9 cellular contexts compared by ENCODE assay signal in the genomic region with DNA sequence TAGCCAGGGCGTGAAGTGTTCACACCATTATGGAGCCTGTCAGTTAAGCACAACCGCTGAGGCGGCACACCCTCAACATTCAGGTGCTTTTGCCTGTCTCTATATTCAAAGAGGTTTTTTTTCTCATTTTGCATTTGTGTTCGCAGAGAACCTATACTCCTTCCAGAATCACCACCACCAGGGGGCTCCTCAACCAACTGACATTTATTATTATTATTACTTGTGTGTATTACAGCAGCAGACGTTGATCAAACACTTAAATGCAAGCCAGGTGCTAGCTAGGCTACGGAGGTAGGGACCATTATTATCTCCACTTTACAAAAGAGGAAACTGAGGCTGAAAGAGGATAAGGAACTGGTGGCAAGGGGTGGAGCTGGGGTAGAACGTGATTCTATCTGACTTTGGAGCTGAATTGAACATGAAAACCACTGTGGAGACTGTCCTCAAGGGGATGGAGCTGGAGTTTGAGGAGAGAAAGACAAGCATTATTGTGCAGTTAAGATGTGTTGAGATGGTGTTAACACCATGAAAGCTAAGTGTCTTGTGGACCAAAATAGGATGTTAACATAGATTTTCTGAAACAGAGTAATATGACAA.
DNase-seq lines count a peak whose midpoint lies in the region; ATAC-seq, FAIRE-seq and TF ChIP-seq lines count a peak whose summit lies in the region.
"Had no signal": no experiment of that assay in that cellular context is flagged by ENCODE, and none has a peak within 500 bp of the region (broad histone marks: within the 10 kb centered on the region; RNA-seq: fewer than 3 reads in every experiment).

No MANE protein-coding gene starts in this region.

- H3K36me3 Mint-ChIP-seq in activated T-cell treated with anti-CD3 and anti-CD28 coated beads, Interleukin-2, amount 50 U/mL, for 4 hours (ENCODE audit: insufficient read depth): no peaks in the 10 kb centered on the region
- H3K36me3 Mint-ChIP-seq: activated naive CD8-positive, alpha-beta T cell had no signal

- no peaks in the 10 kb centered on the region for H3K9me2 ChIP-seq in PC-3 (replicated peaks; ENCODE audit: low read length)

- no peak overlapping the region for H3K4me3 ChIP-seq in PC-3 (ENCODE audit: low read length)
- H3K4me3 ChIP-seq in esophagus muscularis mucosa: no peak overlapping the region
- H3K4me3 ChIP-seq in small intestine (ENCODE audit: low read depth in 1 of 2, low read length in 2 of 2): no peak overlapping the region

- H3K4me1 ChIP-seq in PC-3 (ENCODE audit: insufficient read depth, low read length) (no peaks in the 10 kb centered on the region), esophagus muscularis mucosa (no peaks in the 10 kb centered on the region), small intestine (ENCODE audit: control insufficient read depth in 2 of 2, insufficient read depth in 1 of 2, low read depth in 1 of 2, low read length in 1 of 2) (no peaks in the 10 kb centered on the region)

- H3K9ac ChIP-seq in PC-3 (ENCODE audit: low read length): no peak overlapping the region

- H3K4me1 Mint-ChIP-seq in activated T-cell treated with anti-CD3 and anti-CD28 coated beads, Interleukin-2, amount 50 U/mL, for 4 hours (ENCODE audit: low read depth): no peaks in the 10 kb centered on the region

- DNase-seq in activated T-cell treated with anti-CD3 and anti-CD28 coated beads, Interleukin-2, amount 50 U/mL, for 48 hours: peak; percentile 22 to 24
- no peak for DNase-seq in activated T-cell treated with anti-CD3 and anti-CD28 coated beads, Interleukin-2, amount 50 U/mL, for 4 hours
- peak; percentile 50 for DNase-seq in PC-3
- no peak for DNase-seq in esophagus muscularis mucosa (ENCODE audit: extremely low spot score)
- DNase-seq in small intestine: peak; percentile 31
- DNase-seq in D341Med (ENCODE audit: low spot score): no peak
- no peak for DNase-seq in NCI-H1930 (lab: John Stamatoyannopoulos, UW)
- DNase-seq in GM19239 (ENCODE audit: insufficient read length, low spot score): no peak

- intact Hi-C loops in PC-3 (cut with micrococcal nuclease): no loop called here
- intact Hi-C loops in esophagus muscularis mucosa (cut with DNase I): no loop called here

- no peaks in the 10 kb centered on the region for H4K20me1 ChIP-seq in PC-3 (ENCODE audit: low read length)

- H3K4me2 ChIP-seq in PC-3 (ENCODE audit: low read length): no peak overlapping the region

- no peaks in the 10 kb centered on the region for H3K9me3 ChIP-seq in PC-3 (ENCODE audit: low read length)
- H3K9me3 ChIP-seq in esophagus muscularis mucosa: no peaks in the 10 kb centered on the region
- no peaks in the 10 kb centered on the region for H3K9me3 ChIP-seq in small intestine (ENCODE audit: control insufficient read depth, low read depth)

- no peaks in the 10 kb centered on the region for H3K9me3 Mint-ChIP-seq in activated T-cell treated with anti-CD3 and anti-CD28 coated beads, Interleukin-2, amount 50 U/mL, for 4 hours

- H3K27me3 Mint-ChIP-seq in activated T-cell treated with anti-CD3 and anti-CD28 coated beads, Interleukin-2, amount 50 U/mL, for 4 hours (ENCODE audit: low read depth): no peaks in the 10 kb centered on the region
- H3K27me3 Mint-ChIP-seq: activated naive CD8-positive, alpha-beta T cell had no signal

- CTCF ChIA-PET in PC-3 (lab: Charles Lee): interaction anchor here (0.7 kb wide), 1 partner anchor 137 kb away, joined by 3 read pairs; no protein-coding TSS in a partner anchor

- POLR2A ChIA-PET in PC-3 (lab: Charles Lee; ENCODE audit: unreplicated experiment): no interaction called here

- TF ChIP-seq EP300 in esophagus muscularis mucosa (IDR thresholded peaks at IDR 0.05): no peak

- no TSS peak for BruUV-seq in PC-3 (replicated peaks; lab: Mats Ljungman, UMichigan)

- H2AFZ ChIP-seq in PC-3 (ENCODE audit: low read length): no peak overlapping the region

- no peak overlapping the region for H3K4me3 Mint-ChIP-seq in activated T-cell treated with anti-CD3 and anti-CD28 coated beads, Interleukin-2, amount 50 U/mL, for 4 hours
- H3K4me3 Mint-ChIP-seq: activated naive CD8-positive, alpha-beta T cell had no signal

- no peak for ATAC-seq in activated T-cell treated with anti-CD3 and anti-CD28 coated beads, Interleukin-2, amount 50 U/mL, for 4 hours
- ATAC-seq in PC-3: peak; percentile 59

- TF ChIP-seq POLR2A in esophagus muscularis mucosa (IDR thresholded peaks at IDR 0.05; ENCODE audit: low read depth): no peak

- no peaks in the 10 kb centered on the region for H3K79me2 ChIP-seq in PC-3 (ENCODE audit: low read length)

- 77% methylated on average over 7 of the region's 7 CpGs for WGBS in esophagus muscularis mucosa
- WGBS in small intestine, 3 donors: 54 to 64% (median 54%) methylated on average over 7 of the region's 7 CpGs

- H3K36me3 ChIP-seq in PC-3 (ENCODE audit: low read depth, low read length) (no peaks in the 10 kb centered on the region), esophagus muscularis mucosa (no peaks in the 10 kb centered on the region), small intestine (ENCODE audit: control insufficient read depth in 2 of 2, insufficient read depth in 2 of 2, low read length in 2 of 2) (no peaks in the 10 kb centered on the region)

- FAIRE-seq in small intestine (lab: Jason Lieb, UNC) (no peak), GM19239 (lab: Jason Lieb, UNC) (no peak)

- peak; percentile 83 for TF ChIP-seq CTCF in PC-3 (conservative IDR thresholded peaks at IDR 0.05; ENCODE audit: low read depth, low read length)
- TF ChIP-seq CTCF in esophagus muscularis mucosa (IDR thresholded peaks at IDR 0.05): peak; percentile 29 to 43 (median 29)

- H3K27me3 ChIP-seq in PC-3 (ENCODE audit: low read length) (no peaks in the 10 kb centered on the region), esophagus muscularis mucosa (no peaks in the 10 kb centered on the region), small intestine (ENCODE audit: control insufficient read depth in 2 of 2, insufficient read depth in 2 of 2, low read length in 2 of 2) (no peaks in the 10 kb centered on the region)

- H3F3A ChIP-seq in PC-3 (ENCODE audit: low read length, unreplicated experiment): no peaks in the 10 kb centered on the region

- H3K27ac ChIP-seq in PC-3 (ENCODE audit: low read length) (no peak overlapping the region), esophagus muscularis mucosa (replicated peaks in 1 of 4) (no peak overlapping the region), small intestine (ENCODE audit: low read depth in 1 of 2, low read length in 1 of 2) (no peak overlapping the region)

Comparison
In these comparisons a context has a peak if more than half of its experiments do, and no peak if none do; other contexts are left out.
1. DNase-seq: peak in activated T-cell treated with anti-CD3 and anti-CD28 coated beads, Interleukin-2, amount 50 U/mL, for 48 hours (2 of 2), PC-3 (single experiment) and small intestine (single experiment); none in activated T-cell treated with anti-CD3 and anti-CD28 coated beads, Interleukin-2, amount 50 U/mL, for 4 hours (single experiment), esophagus muscularis mucosa (single experiment), D341Med (single experiment), NCI-H1930 (0 of 2) and GM19239 (single experiment).